In the genomic region with DNA sequence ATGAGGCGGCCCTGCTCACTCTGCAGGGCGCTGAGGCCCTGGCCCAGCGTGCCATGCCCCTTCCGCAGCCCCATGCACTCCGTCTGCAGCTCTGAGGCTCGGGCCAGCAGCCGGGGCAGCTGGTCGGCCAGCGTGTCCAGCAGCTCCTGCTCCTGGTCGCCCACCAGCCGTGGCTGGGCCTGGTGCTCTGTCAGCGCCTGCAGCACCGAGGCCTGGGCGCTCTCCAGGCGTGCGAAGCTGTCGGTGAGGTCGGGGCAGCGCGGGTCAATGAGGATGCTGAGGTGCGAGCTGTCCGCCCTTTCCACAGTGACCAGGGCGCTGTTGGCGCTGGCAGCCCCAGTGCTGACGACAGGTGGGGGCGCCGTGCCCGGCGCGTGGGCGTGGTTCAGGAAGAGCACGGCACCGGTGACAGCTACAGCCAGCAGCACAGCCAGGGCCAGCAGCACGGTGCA, we compare ENCODE assay signal across 2 cellular contexts.
TF ChIP-seq lines count a peak whose summit lies in the region.

No MANE protein-coding gene starts in this region.

TF ChIP-seq in HepG2, 621 proteins besides CTCF, POLR2A, EP300 and RAD21 (continued from another document):
- TF ChIP-seq ISX (CRISPR knock-in tag; conservative IDR thresholded peaks at IDR 0.05): no peak
- no peak for TF ChIP-seq ARNTL (CRISPR knock-in tag; IDR thresholded peaks at IDR 0.05)
- no peak for TF ChIP-seq HNF1A (IDR thresholded peaks at IDR 0.05; ENCODE audit: low read depth)
- no peak for TF ChIP-seq HNF1A (CRISPR knock-in tag; IDR thresholded peaks at IDR 0.05; ENCODE audit: borderline replicate concordance)
- TF ChIP-seq ZNF687 (CRISPR knock-in tag; IDR thresholded peaks at IDR 0.05): 0 out of 2 replicates have a peak, but pooled peaks have one; percentile 11
- no peak for TF ChIP-seq RFXANK (CRISPR knock-in tag; IDR thresholded peaks at IDR 0.05)
- TF ChIP-seq ZNF768 (CRISPR knock-in tag; IDR thresholded peaks at IDR 0.05): peak; percentile 14; the same call in 1 of the 2 replicates

TF ChIP-seq in HEK293, 187 proteins besides CTCF, POLR2A, EP300 and RAD21:
- TF ChIP-seq ZFHX2 (tag by site-specific recombination; conservative IDR thresholded peaks at IDR 0.05) (peak; percentile 31; the same call in 1 of the 2 replicates), SCRT2 (tag by site-specific recombination; IDR thresholded peaks at IDR 0.05) (0 out of 2 replicates have a peak, but pooled peaks have one; percentile 60), SP3 (tag by site-specific recombination; IDR thresholded peaks at IDR 0.05) (no peak)
